Comparison of ENCODE assay signal across 1 cellular context in the genomic region with DNA sequence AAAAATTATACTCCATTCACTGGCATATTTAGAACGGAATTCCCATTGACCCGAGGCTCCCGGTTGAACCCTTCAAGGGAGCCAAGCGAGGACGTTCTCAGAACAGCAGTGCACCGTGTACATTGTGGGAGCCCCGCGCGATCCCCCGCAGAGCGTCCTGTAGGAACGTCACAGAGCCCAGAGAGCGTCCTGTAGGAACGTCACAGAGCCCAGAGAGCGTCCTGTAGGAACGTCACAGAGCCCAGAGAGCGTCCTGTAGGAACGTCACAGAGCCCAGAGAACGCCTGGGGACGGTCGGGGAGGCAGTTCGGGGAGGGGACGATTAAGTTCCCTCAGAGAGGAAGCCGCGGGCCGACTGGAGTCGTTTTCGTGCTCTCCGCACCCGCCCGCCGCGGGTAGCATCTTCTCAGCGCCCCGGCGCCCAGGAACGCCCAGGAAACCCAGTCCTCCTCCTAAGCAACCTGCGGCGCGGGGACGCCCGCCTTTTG.
TF ChIP-seq lines count a peak whose summit lies in the region.

No MANE protein-coding gene starts in this region.

TF ChIP-seq in H1, 55 proteins besides CTCF, POLR2A, EP300 and RAD21 (continued from another document):
- TF ChIP-seq, protein P1, sequence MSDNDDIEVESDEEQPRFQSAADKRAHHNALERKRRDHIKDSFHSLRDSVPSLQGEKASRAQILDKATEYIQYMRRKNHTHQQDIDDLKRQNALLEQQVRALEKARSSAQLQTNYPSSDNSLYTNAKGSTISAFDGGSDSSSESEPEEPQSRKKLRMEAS (IDR thresholded peaks at IDR 0.05): no peak
- TF ChIP-seq TAF1 (IDR thresholded peaks at IDR 0.05; ENCODE audit: low read depth, low read length) (peak; percentile 56; the same call in 1 of the 2 replicates), RBBP5 (IDR thresholded peaks at IDR 0.05; ENCODE audit: borderline replicate concordance, low read depth, low read length) (no peak), HDAC6 (IDR thresholded peaks at IDR 0.05; ENCODE audit: low read depth, low read length) (no peak), JUN (IDR thresholded peaks at IDR 0.05; ENCODE audit: low read depth, low read length) (no peak), NANOG (IDR thresholded peaks at IDR 0.05; ENCODE audit: insufficient read depth, low read depth, low read length, poor library complexity, severe bottlenecking) (no peak), CREB1 (IDR thresholded peaks at IDR 0.05) (peak; percentile 96), GABPA (IDR thresholded peaks at IDR 0.05; ENCODE audit: borderline replicate concordance, insufficient read depth, low read length) (no peak), CBX8 (IDR thresholded peaks at IDR 0.05; ENCODE audit: borderline replicate concordance, low read depth, low read length) (no peak), CBX5 (IDR thresholded peaks at IDR 0.05; ENCODE audit: low read depth, low read length) (no peak), BRCA1 (IDR thresholded peaks at IDR 0.05; ENCODE audit: low read depth, low read length) (no peak), GTF2F1 (IDR thresholded peaks at IDR 0.05; ENCODE audit: borderline replicate concordance, low read depth, low read length) (no peak), SIX5 (IDR thresholded peaks at IDR 0.05; ENCODE audit: low read depth, low read length) (no peak)
- TF ChIP-seq, protein P2, sequence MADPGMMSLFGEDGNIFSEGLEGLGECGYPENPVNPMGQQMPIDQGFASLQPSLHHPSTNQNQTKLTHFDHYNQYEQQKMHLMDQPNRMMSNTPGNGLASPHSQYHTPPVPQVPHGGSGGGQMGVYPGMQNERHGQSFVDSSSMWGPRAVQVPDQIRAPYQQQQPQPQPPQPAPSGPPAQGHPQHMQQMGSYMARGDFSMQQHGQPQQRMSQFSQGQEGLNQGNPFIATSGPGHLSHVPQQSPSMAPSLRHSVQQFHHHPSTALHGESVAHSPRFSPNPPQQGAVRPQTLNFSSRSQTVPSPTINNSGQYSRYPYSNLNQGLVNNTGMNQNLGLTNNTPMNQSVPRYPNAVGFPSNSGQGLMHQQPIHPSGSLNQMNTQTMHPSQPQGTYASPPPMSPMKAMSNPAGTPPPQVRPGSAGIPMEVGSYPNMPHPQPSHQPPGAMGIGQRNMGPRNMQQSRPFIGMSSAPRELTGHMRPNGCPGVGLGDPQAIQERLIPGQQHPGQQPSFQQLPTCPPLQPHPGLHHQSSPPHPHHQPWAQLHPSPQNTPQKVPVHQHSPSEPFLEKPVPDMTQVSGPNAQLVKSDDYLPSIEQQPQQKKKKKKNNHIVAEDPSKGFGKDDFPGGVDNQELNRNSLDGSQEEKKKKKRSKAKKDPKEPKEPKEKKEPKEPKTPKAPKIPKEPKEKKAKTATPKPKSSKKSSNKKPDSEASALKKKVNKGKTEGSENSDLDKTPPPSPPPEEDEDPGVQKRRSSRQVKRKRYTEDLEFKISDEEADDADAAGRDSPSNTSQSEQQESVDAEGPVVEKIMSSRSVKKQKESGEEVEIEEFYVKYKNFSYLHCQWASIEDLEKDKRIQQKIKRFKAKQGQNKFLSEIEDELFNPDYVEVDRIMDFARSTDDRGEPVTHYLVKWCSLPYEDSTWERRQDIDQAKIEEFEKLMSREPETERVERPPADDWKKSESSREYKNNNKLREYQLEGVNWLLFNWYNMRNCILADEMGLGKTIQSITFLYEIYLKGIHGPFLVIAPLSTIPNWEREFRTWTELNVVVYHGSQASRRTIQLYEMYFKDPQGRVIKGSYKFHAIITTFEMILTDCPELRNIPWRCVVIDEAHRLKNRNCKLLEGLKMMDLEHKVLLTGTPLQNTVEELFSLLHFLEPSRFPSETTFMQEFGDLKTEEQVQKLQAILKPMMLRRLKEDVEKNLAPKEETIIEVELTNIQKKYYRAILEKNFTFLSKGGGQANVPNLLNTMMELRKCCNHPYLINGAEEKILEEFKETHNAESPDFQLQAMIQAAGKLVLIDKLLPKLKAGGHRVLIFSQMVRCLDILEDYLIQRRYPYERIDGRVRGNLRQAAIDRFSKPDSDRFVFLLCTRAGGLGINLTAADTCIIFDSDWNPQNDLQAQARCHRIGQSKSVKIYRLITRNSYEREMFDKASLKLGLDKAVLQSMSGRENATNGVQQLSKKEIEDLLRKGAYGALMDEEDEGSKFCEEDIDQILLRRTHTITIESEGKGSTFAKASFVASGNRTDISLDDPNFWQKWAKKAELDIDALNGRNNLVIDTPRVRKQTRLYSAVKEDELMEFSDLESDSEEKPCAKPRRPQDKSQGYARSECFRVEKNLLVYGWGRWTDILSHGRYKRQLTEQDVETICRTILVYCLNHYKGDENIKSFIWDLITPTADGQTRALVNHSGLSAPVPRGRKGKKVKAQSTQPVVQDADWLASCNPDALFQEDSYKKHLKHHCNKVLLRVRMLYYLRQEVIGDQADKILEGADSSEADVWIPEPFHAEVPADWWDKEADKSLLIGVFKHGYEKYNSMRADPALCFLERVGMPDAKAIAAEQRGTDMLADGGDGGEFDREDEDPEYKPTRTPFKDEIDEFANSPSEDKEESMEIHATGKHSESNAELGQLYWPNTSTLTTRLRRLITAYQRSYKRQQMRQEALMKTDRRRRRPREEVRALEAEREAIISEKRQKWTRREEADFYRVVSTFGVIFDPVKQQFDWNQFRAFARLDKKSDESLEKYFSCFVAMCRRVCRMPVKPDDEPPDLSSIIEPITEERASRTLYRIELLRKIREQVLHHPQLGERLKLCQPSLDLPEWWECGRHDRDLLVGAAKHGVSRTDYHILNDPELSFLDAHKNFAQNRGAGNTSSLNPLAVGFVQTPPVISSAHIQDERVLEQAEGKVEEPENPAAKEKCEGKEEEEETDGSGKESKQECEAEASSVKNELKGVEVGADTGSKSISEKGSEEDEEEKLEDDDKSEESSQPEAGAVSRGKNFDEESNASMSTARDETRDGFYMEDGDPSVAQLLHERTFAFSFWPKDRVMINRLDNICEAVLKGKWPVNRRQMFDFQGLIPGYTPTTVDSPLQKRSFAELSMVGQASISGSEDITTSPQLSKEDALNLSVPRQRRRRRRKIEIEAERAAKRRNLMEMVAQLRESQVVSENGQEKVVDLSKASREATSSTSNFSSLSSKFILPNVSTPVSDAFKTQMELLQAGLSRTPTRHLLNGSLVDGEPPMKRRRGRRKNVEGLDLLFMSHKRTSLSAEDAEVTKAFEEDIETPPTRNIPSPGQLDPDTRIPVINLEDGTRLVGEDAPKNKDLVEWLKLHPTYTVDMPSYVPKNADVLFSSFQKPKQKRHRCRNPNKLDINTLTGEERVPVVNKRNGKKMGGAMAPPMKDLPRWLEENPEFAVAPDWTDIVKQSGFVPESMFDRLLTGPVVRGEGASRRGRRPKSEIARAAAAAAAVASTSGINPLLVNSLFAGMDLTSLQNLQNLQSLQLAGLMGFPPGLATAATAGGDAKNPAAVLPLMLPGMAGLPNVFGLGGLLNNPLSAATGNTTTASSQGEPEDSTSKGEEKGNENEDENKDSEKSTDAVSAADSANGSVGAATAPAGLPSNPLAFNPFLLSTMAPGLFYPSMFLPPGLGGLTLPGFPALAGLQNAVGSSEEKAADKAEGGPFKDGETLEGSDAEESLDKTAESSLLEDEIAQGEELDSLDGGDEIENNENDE (IDR thresholded peaks at IDR 0.05; ENCODE audit: insufficient replicate concordance, low read length): no peak
